In the genomic region with DNA sequence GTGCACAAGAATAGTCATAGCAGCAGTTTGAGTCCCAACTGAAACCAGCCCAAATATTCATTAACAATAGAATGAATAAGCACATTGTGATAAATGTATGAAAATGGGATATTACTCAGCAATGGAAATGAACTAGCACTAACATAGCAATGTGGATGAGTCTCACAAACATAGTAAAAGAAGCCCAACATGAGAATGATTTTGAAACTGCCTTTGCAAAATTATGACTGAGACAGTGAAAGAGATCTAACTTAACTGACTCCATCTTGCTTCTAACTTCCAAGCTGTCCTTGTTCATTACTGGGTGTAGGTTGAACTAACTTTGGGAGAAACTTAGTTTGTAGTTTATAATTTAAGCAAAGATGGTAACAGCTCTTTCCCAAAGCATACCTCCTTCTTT, we compare ENCODE assay signal across 2 cellular contexts.
TF ChIP-seq lines count a peak whose summit lies in the region.

No MANE protein-coding gene starts in this region.

TF ChIP-seq in SK-N-SH treated with all-trans-retinoic acid at 6 μM for 48 hours, 23 proteins besides CTCF, POLR2A, EP300 and RAD21 (continued from another document):
- TF ChIP-seq BACH2 (CRISPR knock-in tag; IDR thresholded peaks at IDR 0.05; ENCODE audit: borderline replicate concordance) (no peak), OSR1 (CRISPR knock-in tag; IDR thresholded peaks at IDR 0.05) (no peak), RARB (CRISPR knock-in tag; IDR thresholded peaks at IDR 0.05) (no peak), TOX (CRISPR knock-in tag; IDR thresholded peaks at IDR 0.05; ENCODE audit: borderline replicate concordance) (no peak), ISL1 (CRISPR knock-in tag; IDR thresholded peaks at IDR 0.05) (no peak), CSDC2 (CRISPR knock-in tag; IDR thresholded peaks at IDR 0.05) (no peak), PATZ1 (CRISPR knock-in tag; IDR thresholded peaks at IDR 0.05; ENCODE audit: borderline replicate concordance) (no peak), ARNTL (CRISPR knock-in tag; IDR thresholded peaks at IDR 0.05; ENCODE audit: borderline replicate concordance, low read depth) (no peak), CREB5 (CRISPR knock-in tag; IDR thresholded peaks at IDR 0.05; ENCODE audit: low read depth) (no peak), CSRNP3 (CRISPR knock-in tag; IDR thresholded peaks at IDR 0.05) (no peak)
TF ChIP-seq in SK-N-SH treated with all-trans-retinoic acid at 6 μM for 48 hours: peak in this region for 0.

TF ChIP-seq in K562, 482 proteins besides CTCF, POLR2A, EP300 and RAD21 (continued from another document and continues in another):
- TF ChIP-seq, protein P1, sequence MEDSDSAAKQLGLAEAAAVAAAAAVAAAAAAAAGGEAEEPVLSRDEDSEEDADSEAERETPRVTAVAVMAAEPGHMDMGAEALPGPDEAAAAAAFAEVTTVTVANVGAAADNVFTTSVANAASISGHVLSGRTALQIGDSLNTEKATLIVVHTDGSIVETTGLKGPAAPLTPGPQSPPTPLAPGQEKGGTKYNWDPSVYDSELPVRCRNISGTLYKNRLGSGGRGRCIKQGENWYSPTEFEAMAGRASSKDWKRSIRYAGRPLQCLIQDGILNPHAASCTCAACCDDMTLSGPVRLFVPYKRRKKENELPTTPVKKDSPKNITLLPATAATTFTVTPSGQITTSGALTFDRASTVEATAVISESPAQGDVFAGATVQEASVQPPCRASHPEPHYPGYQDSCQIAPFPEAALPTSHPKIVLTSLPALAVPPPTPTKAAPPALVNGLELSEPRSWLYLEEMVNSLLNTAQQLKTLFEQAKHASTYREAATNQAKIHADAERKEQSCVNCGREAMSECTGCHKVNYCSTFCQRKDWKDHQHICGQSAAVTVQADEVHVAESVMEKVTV (CRISPR knock-in tag; IDR thresholded peaks at IDR 0.05), result no peak
- TF ChIP-seq ZBTB1 (CRISPR knock-in tag; IDR thresholded peaks at IDR 0.05; ENCODE audit: borderline replicate concordance, low read depth) (no peak), MCM2 (IDR thresholded peaks at IDR 0.05; ENCODE audit: low read depth) (no peak), ZNF699 (CRISPR knock-in tag; IDR thresholded peaks at IDR 0.05; ENCODE audit: insufficient replicate concordance) (no peak), DDX20 (tag; IDR thresholded peaks at IDR 0.05; ENCODE audit: low read depth) (peak; percentile 81), ZZZ3 (IDR thresholded peaks at IDR 0.05) (no peak), FOXK2 (conservative IDR thresholded peaks at IDR 0.05 in 1 of 2, IDR thresholded peaks at IDR 0.05 in 1 of 2; ENCODE audit: low read depth in 2 of 2) (no peak), NR2C1 (IDR thresholded peaks at IDR 0.05) (no peak), NR2C1 (tag; IDR thresholded peaks at IDR 0.05) (peak; percentile 70), HNRNPUL1 (IDR thresholded peaks at IDR 0.05; ENCODE audit: low read length) (no peak), ZNF354B (CRISPR knock-in tag; IDR thresholded peaks at IDR 0.05) (no peak), BACH1 (tag; IDR thresholded peaks at IDR 0.05) (peak; percentile 69; the same call in 1 of the 2 replicates), SIN3A (IDR thresholded peaks at IDR 0.05; ENCODE audit: borderline replicate concordance in 2 of 2, control insufficient read depth in 1 of 2, low read depth in 2 of 2, low read length in 2 of 2) (no peak), ATF7 (IDR thresholded peaks at IDR 0.05) (no peak), RUNX1 (IDR thresholded peaks at IDR 0.05; ENCODE audit: low read depth) (no peak), BCOR (IDR thresholded peaks at IDR 0.05) (no peak), LCOR (CRISPR knock-in tag; IDR thresholded peaks at IDR 0.05) (no peak), NBN (IDR thresholded peaks at IDR 0.05; ENCODE audit: low read depth) (no peak), GTF2A2 (tag; IDR thresholded peaks at IDR 0.05) (no peak), GATAD2A (IDR thresholded peaks at IDR 0.05) (no peak), ZBTB34 (CRISPR knock-in tag; IDR thresholded peaks at IDR 0.05) (no peak), SRSF9 (IDR thresholded peaks at IDR 0.05; ENCODE audit: borderline replicate concordance, low read depth, low read length) (no peak), ESRRA (IDR thresholded peaks at IDR 0.05; ENCODE audit: borderline replicate concordance, low read depth) (no peak), NR2C2 (CRISPR knock-in tag; IDR thresholded peaks at IDR 0.05) (no peak), NR2C2 (tag; IDR thresholded peaks at IDR 0.05) (0 out of 2 replicates have a peak, but pooled peaks have one; percentile 24), NONO (IDR thresholded peaks at IDR 0.05; ENCODE audit: low read depth in 2 of 2, low read length in 1 of 2) (no peak), RBBP5 (IDR thresholded peaks at IDR 0.05; ENCODE audit: borderline replicate concordance, insufficient read depth, low read length, poor library complexity, severe bottlenecking) (no peak), CAMTA2 (CRISPR knock-in tag; conservative IDR thresholded peaks at IDR 0.05) (no peak), ARNT (IDR thresholded peaks at IDR 0.05) (no peak), ZNF592 (IDR thresholded peaks at IDR 0.05) (peak; percentile 93)
- TF ChIP-seq, protein P2, sequence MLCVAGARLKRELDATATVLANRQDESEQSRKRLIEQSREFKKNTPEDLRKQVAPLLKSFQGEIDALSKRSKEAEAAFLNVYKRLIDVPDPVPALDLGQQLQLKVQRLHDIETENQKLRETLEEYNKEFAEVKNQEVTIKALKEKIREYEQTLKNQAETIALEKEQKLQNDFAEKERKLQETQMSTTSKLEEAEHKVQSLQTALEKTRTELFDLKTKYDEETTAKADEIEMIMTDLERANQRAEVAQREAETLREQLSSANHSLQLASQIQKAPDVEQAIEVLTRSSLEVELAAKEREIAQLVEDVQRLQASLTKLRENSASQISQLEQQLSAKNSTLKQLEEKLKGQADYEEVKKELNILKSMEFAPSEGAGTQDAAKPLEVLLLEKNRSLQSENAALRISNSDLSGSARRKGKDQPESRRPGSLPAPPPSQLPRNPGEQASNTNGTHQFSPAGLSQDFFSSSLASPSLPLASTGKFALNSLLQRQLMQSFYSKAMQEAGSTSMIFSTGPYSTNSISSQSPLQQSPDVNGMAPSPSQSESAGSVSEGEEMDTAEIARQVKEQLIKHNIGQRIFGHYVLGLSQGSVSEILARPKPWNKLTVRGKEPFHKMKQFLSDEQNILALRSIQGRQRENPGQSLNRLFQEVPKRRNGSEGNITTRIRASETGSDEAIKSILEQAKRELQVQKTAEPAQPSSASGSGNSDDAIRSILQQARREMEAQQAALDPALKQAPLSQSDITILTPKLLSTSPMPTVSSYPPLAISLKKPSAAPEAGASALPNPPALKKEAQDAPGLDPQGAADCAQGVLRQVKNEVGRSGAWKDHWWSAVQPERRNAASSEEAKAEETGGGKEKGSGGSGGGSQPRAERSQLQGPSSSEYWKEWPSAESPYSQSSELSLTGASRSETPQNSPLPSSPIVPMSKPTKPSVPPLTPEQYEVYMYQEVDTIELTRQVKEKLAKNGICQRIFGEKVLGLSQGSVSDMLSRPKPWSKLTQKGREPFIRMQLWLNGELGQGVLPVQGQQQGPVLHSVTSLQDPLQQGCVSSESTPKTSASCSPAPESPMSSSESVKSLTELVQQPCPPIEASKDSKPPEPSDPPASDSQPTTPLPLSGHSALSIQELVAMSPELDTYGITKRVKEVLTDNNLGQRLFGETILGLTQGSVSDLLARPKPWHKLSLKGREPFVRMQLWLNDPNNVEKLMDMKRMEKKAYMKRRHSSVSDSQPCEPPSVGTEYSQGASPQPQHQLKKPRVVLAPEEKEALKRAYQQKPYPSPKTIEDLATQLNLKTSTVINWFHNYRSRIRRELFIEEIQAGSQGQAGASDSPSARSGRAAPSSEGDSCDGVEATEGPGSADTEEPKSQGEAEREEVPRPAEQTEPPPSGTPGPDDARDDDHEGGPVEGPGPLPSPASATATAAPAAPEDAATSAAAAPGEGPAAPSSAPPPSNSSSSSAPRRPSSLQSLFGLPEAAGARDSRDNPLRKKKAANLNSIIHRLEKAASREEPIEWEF (CRISPR knock-in tag; IDR thresholded peaks at IDR 0.05), result no peak
- TF ChIP-seq, protein P3, sequence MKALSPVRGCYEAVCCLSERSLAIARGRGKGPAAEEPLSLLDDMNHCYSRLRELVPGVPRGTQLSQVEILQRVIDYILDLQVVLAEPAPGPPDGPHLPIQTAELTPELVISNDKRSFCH (CRISPR knock-in tag; IDR thresholded peaks at IDR 0.05), result no peak
- TF ChIP-seq, protein P3 (tag; IDR thresholded peaks at IDR 0.05), result peak; percentile 70; the same call in 1 of the 2 replicates
- TF ChIP-seq, protein P4, sequence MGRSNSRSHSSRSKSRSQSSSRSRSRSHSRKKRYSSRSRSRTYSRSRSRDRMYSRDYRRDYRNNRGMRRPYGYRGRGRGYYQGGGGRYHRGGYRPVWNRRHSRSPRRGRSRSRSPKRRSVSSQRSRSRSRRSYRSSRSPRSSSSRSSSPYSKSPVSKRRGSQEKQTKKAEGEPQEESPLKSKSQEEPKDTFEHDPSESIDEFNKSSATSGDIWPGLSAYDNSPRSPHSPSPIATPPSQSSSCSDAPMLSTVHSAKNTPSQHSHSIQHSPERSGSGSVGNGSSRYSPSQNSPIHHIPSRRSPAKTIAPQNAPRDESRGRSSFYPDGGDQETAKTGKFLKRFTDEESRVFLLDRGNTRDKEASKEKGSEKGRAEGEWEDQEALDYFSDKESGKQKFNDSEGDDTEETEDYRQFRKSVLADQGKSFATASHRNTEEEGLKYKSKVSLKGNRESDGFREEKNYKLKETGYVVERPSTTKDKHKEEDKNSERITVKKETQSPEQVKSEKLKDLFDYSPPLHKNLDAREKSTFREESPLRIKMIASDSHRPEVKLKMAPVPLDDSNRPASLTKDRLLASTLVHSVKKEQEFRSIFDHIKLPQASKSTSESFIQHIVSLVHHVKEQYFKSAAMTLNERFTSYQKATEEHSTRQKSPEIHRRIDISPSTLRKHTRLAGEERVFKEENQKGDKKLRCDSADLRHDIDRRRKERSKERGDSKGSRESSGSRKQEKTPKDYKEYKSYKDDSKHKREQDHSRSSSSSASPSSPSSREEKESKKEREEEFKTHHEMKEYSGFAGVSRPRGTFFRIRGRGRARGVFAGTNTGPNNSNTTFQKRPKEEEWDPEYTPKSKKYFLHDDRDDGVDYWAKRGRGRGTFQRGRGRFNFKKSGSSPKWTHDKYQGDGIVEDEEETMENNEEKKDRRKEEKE (IDR thresholded peaks at IDR 0.05; ENCODE audit: borderline replicate concordance in 1 of 2, control insufficient read depth in 1 of 2, low read depth in 2 of 2, low read length in 1 of 2), result no peak
- TF ChIP-seq, protein P5, sequence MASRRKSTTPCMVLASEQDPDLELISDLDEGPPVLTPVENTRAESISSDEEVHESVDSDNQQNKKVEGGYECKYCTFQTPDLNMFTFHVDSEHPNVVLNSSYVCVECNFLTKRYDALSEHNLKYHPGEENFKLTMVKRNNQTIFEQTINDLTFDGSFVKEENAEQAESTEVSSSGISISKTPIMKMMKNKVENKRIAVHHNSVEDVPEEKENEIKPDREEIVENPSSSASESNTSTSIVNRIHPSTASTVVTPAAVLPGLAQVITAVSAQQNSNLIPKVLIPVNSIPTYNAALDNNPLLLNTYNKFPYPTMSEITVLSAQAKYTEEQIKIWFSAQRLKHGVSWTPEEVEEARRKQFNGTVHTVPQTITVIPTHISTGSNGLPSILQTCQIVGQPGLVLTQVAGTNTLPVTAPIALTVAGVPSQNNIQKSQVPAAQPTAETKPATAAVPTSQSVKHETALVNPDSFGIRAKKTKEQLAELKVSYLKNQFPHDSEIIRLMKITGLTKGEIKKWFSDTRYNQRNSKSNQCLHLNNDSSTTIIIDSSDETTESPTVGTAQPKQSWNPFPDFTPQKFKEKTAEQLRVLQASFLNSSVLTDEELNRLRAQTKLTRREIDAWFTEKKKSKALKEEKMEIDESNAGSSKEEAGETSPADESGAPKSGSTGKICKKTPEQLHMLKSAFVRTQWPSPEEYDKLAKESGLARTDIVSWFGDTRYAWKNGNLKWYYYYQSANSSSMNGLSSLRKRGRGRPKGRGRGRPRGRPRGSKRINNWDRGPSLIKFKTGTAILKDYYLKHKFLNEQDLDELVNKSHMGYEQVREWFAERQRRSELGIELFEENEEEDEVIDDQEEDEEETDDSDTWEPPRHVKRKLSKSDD (conservative IDR thresholded peaks at IDR 0.05; ENCODE audit: low read length), result no peak
